In the genomic region with DNA sequence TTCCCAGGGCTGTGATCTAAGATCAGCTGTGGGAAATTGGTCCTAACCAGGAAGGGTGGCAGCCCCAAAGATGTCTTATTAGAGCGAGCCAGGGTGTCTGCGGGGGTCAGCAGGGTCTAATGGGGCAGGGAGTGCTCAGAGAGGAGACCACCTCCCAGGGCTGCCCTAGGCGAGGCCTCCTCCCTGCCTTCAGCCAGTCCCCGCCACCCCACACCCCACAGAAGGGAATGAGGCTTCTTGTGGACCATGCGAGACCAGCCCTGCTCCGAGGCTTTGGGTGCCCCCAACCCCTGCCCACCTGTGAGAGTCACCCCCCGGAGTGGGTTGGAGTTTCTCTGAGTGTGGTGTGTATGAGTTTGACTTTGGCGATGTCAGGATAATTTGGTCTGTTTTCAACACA, we compare ENCODE assay signal across 18 cellular contexts. TPM values are rescaled to one million over a fixed set of nuclear protein-coding genes. Genes with fewer than 3 reads are reported as not detected.
A peak's percentile ranks its signal among the peaks of the same experiment; 100 is the strongest.
DNase-seq lines count a peak whose midpoint lies in the region; ATAC-seq, FAIRE-seq and TF ChIP-seq lines count a peak whose summit lies in the region.
"Had no signal": no experiment of that assay in that cellular context is flagged by ENCODE, and none has a peak within 500 bp of the region (broad histone marks: within the 10 kb centered on the region; RNA-seq: fewer than 3 reads in every experiment).

No MANE protein-coding gene starts in this region.

- H3K27ac ChIP-seq in IMR-90 (ENCODE audit: insufficient read depth, low read length), result peak overlapping the region; percentile 87
- H3K27ac ChIP-seq in cingulate gyrus (ENCODE audit: low read depth, low read length), result peak overlapping the region; percentile 83
- no peak overlapping the region for H3K27ac ChIP-seq in kidney (ENCODE audit: low read depth in 2 of 2, low read length in 2 of 2)
- H3K27ac ChIP-seq: GM23248 had no signal

- peaks cover 17% of the 10 kb centered on the region for H3K36me3 ChIP-seq in IMR-90 (ENCODE audit: control insufficient read depth, insufficient read depth, low read length)
- H3K36me3 ChIP-seq in kidney (ENCODE audit: control insufficient read depth in 1 of 2, insufficient read depth in 2 of 2, low read length in 2 of 2), result peaks cover 2 to 3% of the 10 kb centered on the region in 2 donors
- H3K36me3 ChIP-seq: adrenal gland had no signal

- peak overlapping the region; percentile 74 for H3K14ac ChIP-seq in IMR-90 (replicated peaks; ENCODE audit: low read depth, low read length)

- H2BK20ac ChIP-seq in IMR-90 (ENCODE audit: low read depth, low read length), result peak overlapping the region; percentile 91; the same call in 1 of the 2 replicates

- peak overlapping the region; percentile 91 for H2BK120ac ChIP-seq in IMR-90 (ENCODE audit: low read depth, low read length)

- ATAC-seq in IMR-90 (ENCODE audit: low read depth), result no peak
- ATAC-seq in stimulated activated naive B cell treated with anti-CD40 and anti-IgM and Interleukin-4, amounts not matched to agents 10 μg/mL and 1 μg/mL and 100 μg/mL, for 72 hours (replicated peaks), result no peak
- ATAC-seq in activated CD4-positive, alpha-beta T cell treated with anti-CD3 and anti-CD28 coated beads for 36 hours, result no peak
- ATAC-seq: activated CD8-positive, alpha-beta memory T cell treated with anti-CD3 and anti-CD28 coated beads, Interleukin-2, amount 10 ng/mL, durations not matched to agents 7 days and 5 days; stimulated activated memory B cell treated with anti-CD40 and anti-IgM and Interleukin-4, amounts not matched to agents 10 μg/mL and 1 μg/mL and 100 μg/mL, for 72 hours had no signal

- H4K8ac ChIP-seq in IMR-90 (ENCODE audit: low read depth in 2 of 2, low read length in 2 of 2), result peak overlapping the region; percentile 19 to 74; a peak in 3 of 4 replicates

- H3K79me1 ChIP-seq in IMR-90 (ENCODE audit: low read depth in 1 of 2, low read length in 2 of 2), result peaks cover 24 to 92% of the 10 kb centered on the region in 2 experiments

- H3K4me1 Mint-ChIP-seq in stimulated activated naive B cell treated with anti-CD40 and anti-IgM and Interleukin-4, amounts not matched to agents 10 μg/mL and 1 μg/mL and 100 μg/mL, for 72 hours, result peaks cover 36 to 55% of the 10 kb centered on the region in 2 donors
- peaks cover 18% of the 10 kb centered on the region for H3K4me1 Mint-ChIP-seq in activated CD4-positive, alpha-beta T cell treated with anti-CD3 and anti-CD28 coated beads for 36 hours

- peaks cover 33% of the 10 kb centered on the region for H3K4me1 ChIP-seq in IMR-90 (ENCODE audit: control insufficient read depth, insufficient read depth, low read length)
- no peaks in the 10 kb centered on the region for H3K4me1 ChIP-seq in kidney (ENCODE audit: control insufficient read depth in 1 of 2, insufficient read depth in 1 of 2, low read depth in 1 of 2, low read length in 2 of 2)

- no peaks in the 10 kb centered on the region for H3K27me3 ChIP-seq in IMR-90 (ENCODE audit: control insufficient read depth, insufficient read depth, low read length)
- H3K27me3 ChIP-seq: adrenal gland had no signal

- BruUV-seq in IMR-90 (replicated peaks; lab: Mats Ljungman, UMichigan), result no TSS peak

- peak overlapping the region; percentile 65 for H3K27ac Mint-ChIP-seq in stimulated activated naive B cell treated with anti-CD40 and anti-IgM and Interleukin-4, amounts not matched to agents 10 μg/mL and 1 μg/mL and 100 μg/mL, for 72 hours
- H3K27ac Mint-ChIP-seq in activated CD4-positive, alpha-beta T cell treated with anti-CD3 and anti-CD28 coated beads for 36 hours, result no peak overlapping the region

- H3K4me3 ChIP-seq in IMR-90 (ENCODE audit: insufficient read depth, low read depth, low read length), result no peak overlapping the region
- H3K4me3 ChIP-seq in kidney (ENCODE audit: low read length in 2 of 2), result no peak overlapping the region
- H3K4me3 ChIP-seq: adrenal gland, GM23248 had no signal

- H4K91ac ChIP-seq in IMR-90 (ENCODE audit: insufficient read depth, low read depth, low read length), result peak overlapping the region; percentile 72

- H4K20me1 ChIP-seq in IMR-90 (ENCODE audit: insufficient read depth, low read length), result peaks cover 10% of the 10 kb centered on the region; the same call in 1 of the 2 replicates

- H2AK5ac ChIP-seq in IMR-90 (ENCODE audit: low read depth, low read length), result peak overlapping the region; percentile 98; the same call in 1 of the 2 replicates

- H3K4ac ChIP-seq in IMR-90 (ENCODE audit: low read depth, low read length), result peak overlapping the region; percentile 88

- H3K9me3 ChIP-seq in IMR-90 (ENCODE audit: control insufficient read depth, insufficient read depth, low read length) (no peaks in the 10 kb centered on the region), kidney (ENCODE audit: control insufficient read depth in 1 of 2, low read length in 2 of 2) (no peaks in the 10 kb centered on the region)
- H3K9me3 ChIP-seq: adrenal gland had no signal

- H3K27me3 Mint-ChIP-seq in stimulated activated naive B cell treated with anti-CD40 and anti-IgM and Interleukin-4, amounts not matched to agents 10 μg/mL and 1 μg/mL and 100 μg/mL, for 72 hours, result no peaks in the 10 kb centered on the region
- no peaks in the 10 kb centered on the region for H3K27me3 Mint-ChIP-seq in activated CD4-positive, alpha-beta T cell treated with anti-CD3 and anti-CD28 coated beads for 36 hours
- H3K27me3 Mint-ChIP-seq: activated CD8-positive, alpha-beta memory T cell treated with anti-CD3 and anti-CD28 coated beads, Interleukin-2, amount 10 ng/mL, durations not matched to agents 7 days and 5 days; naive B cell; progenitor cell of endocrine pancreas; stimulated activated memory B cell treated with anti-CD40 and anti-IgM and Interleukin-4, amounts not matched to agents 10 μg/mL and 1 μg/mL and 100 μg/mL, for 72 hours had no signal

- peaks cover 0 to 7% of the 10 kb centered on the region in 2 donors for H3K9me3 Mint-ChIP-seq in stimulated activated naive B cell treated with anti-CD40 and anti-IgM and Interleukin-4, amounts not matched to agents 10 μg/mL and 1 μg/mL and 100 μg/mL, for 72 hours
- no peaks in the 10 kb centered on the region for H3K9me3 Mint-ChIP-seq in activated CD4-positive, alpha-beta T cell treated with anti-CD3 and anti-CD28 coated beads for 36 hours (ENCODE audit: low read depth)
- H3K9me3 Mint-ChIP-seq: naive B cell; stimulated activated memory B cell treated with anti-CD40 and anti-IgM and Interleukin-4, amounts not matched to agents 10 μg/mL and 1 μg/mL and 100 μg/mL, for 72 hours had no signal

- no peak overlapping the region for H3K4me2 ChIP-seq in IMR-90 (ENCODE audit: low read depth, low read length)

- intact Hi-C loops in IMR-90 (cut with micrococcal nuclease), result no loop called here
- intact Hi-C loops in kidney (cut with DNase I), result no loop called here
- intact Hi-C loops in activated CD4-positive, alpha-beta T cell treated with anti-CD3 and anti-CD28 coated beads for 36 hours (cut with DNase I, micrococcal nuclease), result no loop called here

- H2AFZ ChIP-seq in IMR-90 (replicated peaks; ENCODE audit: low read length, poor library complexity), result peak overlapping the region; percentile 2
- H2AFZ ChIP-seq: GM23248 had no signal

- in situ Hi-C loops in IMR-90 (cut with MboI; ENCODE audit: low sequenced_read_pairs), result no loop called here

- TF ChIP-seq CTCF in IMR-90 (conservative IDR thresholded peaks at IDR 0.05; ENCODE audit: low read depth, low read length), result no peak
- TF ChIP-seq CTCF in kidney (IDR thresholded peaks at IDR 0.05; ENCODE audit: borderline replicate concordance, extremely low read depth, insufficient read depth), result no peak

- H2BK5ac ChIP-seq in IMR-90 (ENCODE audit: low read depth, low read length, poor library complexity, severe bottlenecking), result peak overlapping the region; percentile 79

- no peak for TF ChIP-seq POLR2A in IMR-90 (IDR thresholded peaks at IDR 0.05; ENCODE audit: low read depth, low read length)
- no peak for TF ChIP-seq POLR2A in H54 (IDR thresholded peaks at IDR 0.05; ENCODE audit: low read depth, low read length)

- TF ChIP-seq RAD21 in IMR-90 (IDR thresholded peaks at IDR 0.05; ENCODE audit: low read length), result no peak

- peak overlapping the region; percentile 59; the same call in 1 of the 2 replicates for H3K18ac ChIP-seq in IMR-90 (ENCODE audit: low read depth, low read length)

- POLR2A ChIA-PET in IMR-90 (lab: Charles Lee; ENCODE audit: unreplicated experiment), result no interaction called here
- POLR2A ChIA-PET in activated CD4-positive, alpha-beta T cell treated with anti-CD3 and anti-CD28 coated beads for 36 hours (lab: Charles Lee), result no interaction called here

- dilution Hi-C loops in IMR-90 (cut with HindIII; ENCODE audit: low sequenced_read_pairs, unreplicated experiment), result no loop called here

- peak overlapping the region; percentile 67; the same call in 1 of the 3 replicates for H2BK15ac ChIP-seq in IMR-90 (ENCODE audit: low read depth, low read length)

- FAIRE-seq in kidney (lab: Jason Lieb, UNC) (no peak), H54 (lab: Jason Lieb, UNC) (no peak)
- FAIRE-seq: colon, GM18507 had no signal

- no peak overlapping the region for H3K4me3 Mint-ChIP-seq in stimulated activated naive B cell treated with anti-CD40 and anti-IgM and Interleukin-4, amounts not matched to agents 10 μg/mL and 1 μg/mL and 100 μg/mL, for 72 hours
- no peak overlapping the region for H3K4me3 Mint-ChIP-seq in activated CD4-positive, alpha-beta T cell treated with anti-CD3 and anti-CD28 coated beads for 36 hours
- H3K4me3 Mint-ChIP-seq: activated CD8-positive, alpha-beta memory T cell treated with anti-CD3 and anti-CD28 coated beads, Interleukin-2, amount 10 ng/mL, durations not matched to agents 7 days and 5 days; naive B cell; stimulated activated memory B cell treated with anti-CD40 and anti-IgM and Interleukin-4, amounts not matched to agents 10 μg/mL and 1 μg/mL and 100 μg/mL, for 72 hours had no signal

- DNase-seq in IMR-90, result no peak
- peak; percentile 69 for DNase-seq in kidney
- no peak for DNase-seq in stimulated activated naive B cell treated with anti-CD40 and anti-IgM and Interleukin-4, amounts not matched to agents 10 μg/mL and 1 μg/mL and 100 μg/mL, for 72 hours
- no peak for DNase-seq in H54 (ENCODE audit: insufficient read length, low spot score)
- no peak for DNase-seq in NCI-H226
- DNase-seq in activated CD4-positive, alpha-beta T cell treated with anti-CD3 and anti-CD28 coated beads for 36 hours, result no peak
- DNase-seq in NCI-H1930 (lab: John Stamatoyannopoulos, UW), result no peak
- DNase-seq: activated CD8-positive, alpha-beta memory T cell treated with anti-CD3 and anti-CD28 coated beads, Interleukin-2, amount 10 ng/mL, durations not matched to agents 7 days and 5 days; naive B cell; NCI-H1417 treated with DMSO at 0.1 percent for 48 hours; NCI-H774 had no signal

- peak overlapping the region; percentile 35 for H2AK9ac ChIP-seq in IMR-90 (replicated peaks; ENCODE audit: low read depth, low read length, poor library complexity)

- H3K23ac ChIP-seq in IMR-90 (ENCODE audit: low read depth, low read length), result peak overlapping the region; percentile 78; the same call in 1 of the 2 replicates

- no peak overlapping the region for H3K9ac ChIP-seq in IMR-90 (ENCODE audit: low read depth, low read length)
- H3K9ac ChIP-seq in kidney (ENCODE audit: low read length in 2 of 2), result no peak overlapping the region
- H3K9ac ChIP-seq: GM23248 had no signal

- CTCF ChIA-PET in IMR-90 (lab: Yijun Ruan, JAX), result no interaction called here
- CTCF ChIA-PET in activated CD4-positive, alpha-beta T cell treated with anti-CD3 and anti-CD28 coated beads for 36 hours (lab: Charles Lee), result no interaction called here

- H3K9me1 ChIP-seq in IMR-90 (ENCODE audit: insufficient read depth, low read length), result peaks cover 36% of the 10 kb centered on the region

- H3K36me3 Mint-ChIP-seq in stimulated activated naive B cell treated with anti-CD40 and anti-IgM and Interleukin-4, amounts not matched to agents 10 μg/mL and 1 μg/mL and 100 μg/mL, for 72 hours, result peaks cover 52 to 61% of the 10 kb centered on the region in 2 donors
- H3K36me3 Mint-ChIP-seq in activated CD4-positive, alpha-beta T cell treated with anti-CD3 and anti-CD28 coated beads for 36 hours (ENCODE audit: low read depth), result peaks cover 14% of the 10 kb centered on the region

- no CpG with 5 or more reads among the region's 8 CpGs for WGBS in IMR-90 (ENCODE audit: extremely low coverage in 2 of 2, insufficient read length in 1 of 2), 2 experiments

- H4K5ac ChIP-seq in IMR-90 (ENCODE audit: low read depth, low read length), result peak overlapping the region; percentile 61

- H3K56ac ChIP-seq in IMR-90 (ENCODE audit: extremely low read depth, insufficient read depth, low read length), result no peak overlapping the region; the same call in 1 of the 2 replicates

RNA-seq across cellular contexts. Expression of gene SYNJ2, which starts 37.8 kb away (rescaled TPM):
- 43.3 and 45.2 TPM in 2 replicates for total RNA-seq in IMR-90 (2012; rRNA removed)
- 40.8 and 45.6 TPM in 2 replicates for polyA plus RNA-seq in IMR-90 (2012; rRNA removed)
- 21.2 and 29.0 TPM in 2 replicates for polyA plus RNA-seq in IMR-90 (2012; cell fraction: cytosol; rRNA removed)
- 45.7 and 64.6 TPM in 2 replicates for polyA plus RNA-seq in IMR-90 (2012; cell fraction: nucleus; rRNA removed; ENCODE audit: low replicate concordance)
- 15.8 TPM for total RNA-seq in kidney
- polyA plus RNA-seq in kidney (ENCODE audit: insufficient read depth, low read depth, low replicate concordance), result 1.7 TPM
- 10 to 100 TPM; 28.6 to 30.1 TPM for total RNA-seq in activated CD4-positive, alpha-beta T cell treated with anti-CD3 and anti-CD28 coated beads for 36 hours

Comparison
In these comparisons a context has a peak if more than half of its experiments do, and no peak if none do; other contexts are left out.
1. H3K27ac ChIP-seq: peak in IMR-90 (single experiment) and cingulate gyrus (single experiment); none in kidney (0 of 2).